8 cellular contexts compared by ENCODE assay signal in the genomic region with DNA sequence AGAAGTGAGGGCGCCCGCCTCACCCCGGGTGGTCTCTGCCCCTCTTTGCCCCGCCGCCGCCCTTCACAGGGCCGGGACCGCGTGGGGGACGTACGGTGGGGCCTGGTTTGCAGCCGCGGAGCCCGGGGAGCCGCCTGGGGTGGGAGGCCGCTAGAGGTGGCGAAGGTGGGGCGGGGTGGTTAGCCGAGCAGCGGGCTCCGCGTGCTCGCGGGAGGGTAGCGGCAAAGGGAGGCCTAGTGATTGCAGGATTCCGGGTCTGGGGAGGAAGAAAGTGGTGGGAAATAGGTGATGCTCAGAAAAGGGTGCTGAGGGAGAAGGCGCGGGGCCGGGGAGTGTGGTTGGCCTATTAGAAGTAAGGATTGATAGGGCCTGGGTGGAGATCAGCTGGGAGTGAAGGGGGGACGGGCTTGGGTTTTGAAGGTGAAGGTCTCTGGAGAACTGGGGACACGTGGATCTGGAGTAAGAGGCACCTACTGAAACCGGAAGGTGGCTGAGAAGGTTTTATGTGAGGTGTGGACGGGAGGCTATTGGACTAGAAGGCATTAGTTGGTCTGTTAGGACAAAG. TPM values are rescaled to one million over a fixed set of nuclear protein-coding genes. Genes with fewer than 3 reads are reported as not detected.
A peak's percentile ranks its signal among the peaks of the same experiment; 100 is the strongest.
DNase-seq lines count a peak whose midpoint lies in the region; ATAC-seq lines count a peak whose summit lies in the region.

No MANE protein-coding gene starts in this region.

- H3K36me3 ChIP-seq in esophagus (ENCODE audit: control insufficient read depth in 2 of 2, insufficient read depth in 2 of 2, low read length in 1 of 2) (no peaks in the 10 kb centered on the region), neuron (ENCODE audit: insufficient read depth, low read length) (peaks cover 4% of the 10 kb centered on the region)

- H2AFZ ChIP-seq in neuron (ENCODE audit: low read depth, low read length), result peak overlapping the region; percentile 94

- peak; percentile 24 for ATAC-seq in HG02943 (IDR thresholded peaks at IDR 0.05; ENCODE audit: low read depth, unreplicated experiment)

- H3K4me1 ChIP-seq in esophagus (ENCODE audit: control insufficient read depth in 2 of 2, insufficient read depth in 2 of 2, low read length in 1 of 2), result no peaks in the 10 kb centered on the region
- peaks cover 14% of the 10 kb centered on the region for H3K4me1 ChIP-seq in neuron (ENCODE audit: insufficient read depth, low read length)

- no peaks in the 10 kb centered on the region for H3K27me3 ChIP-seq in esophagus (ENCODE audit: control insufficient read depth in 1 of 2, insufficient read depth in 2 of 2, low read length in 2 of 2)
- no peaks in the 10 kb centered on the region for H3K27me3 ChIP-seq in neuron (ENCODE audit: insufficient read depth, low read length)

- peak overlapping the region; percentile 81 to 82 for H3K4me3 ChIP-seq in esophagus (ENCODE audit: low read depth in 1 of 2, low read length in 2 of 2)
- H3K4me3 ChIP-seq in neuron (ENCODE audit: low read length), result peak overlapping the region; percentile 97

- H3K9me3 ChIP-seq in esophagus (ENCODE audit: control insufficient read depth in 2 of 2, insufficient read depth in 1 of 2, low read depth in 1 of 2, low read length in 1 of 2), result no peaks in the 10 kb centered on the region
- H3K9me3 ChIP-seq in neuron (ENCODE audit: low read length), result no peaks in the 10 kb centered on the region

- DNase-seq in NCI-H345 (lab: John Stamatoyannopoulos, UW), result peak; percentile 26
- no peak for DNase-seq in NCI-H345 treated with DMSO at 0.1 percent for 48 hours (lab: John Stamatoyannopoulos, UW; ENCODE audit: unreplicated experiment)
- DNase-seq in NCI-H526 (lab: John Stamatoyannopoulos, UW), result peak; percentile 50 to 80
- peak; percentile 77 for DNase-seq in activated CD8-positive, alpha-beta memory T cell treated with anti-CD3 and anti-CD28 coated beads, Interleukin-2, amount 50 U/mL, for 48 hours

- H3K27ac ChIP-seq in esophagus (ENCODE audit: low read depth in 2 of 2, low read length in 1 of 2) (peak overlapping the region; percentile 91 to 92), temporal lobe (ENCODE audit: low read depth, low read length) (peak overlapping the region; percentile 27)

- WGBS in esophagus, 2 donors, result 1% methylated on average over 33 of the region's 33 CpGs

RNA-seq across cellular contexts. Expression of a gene that starts 0.6 kb away (rescaled TPM):
- polyA plus RNA-seq in esophagus, result 10 to 100 TPM; 36.8 to 42.5 TPM
- total RNA-seq in temporal lobe, result 59.3 TPM
